In genomic region chr3:49930241-49930690, GRCh38 we compare ENCODE assay signal across 8 cellular contexts. TPM values are rescaled to one million over a fixed set of nuclear protein-coding genes. Genes with fewer than 3 reads are reported as not detected.
A peak's percentile ranks its signal among the peaks of the same experiment; 100 is the strongest.
DNase-seq lines count a peak whose midpoint lies in the region; ATAC-seq and TF ChIP-seq lines count a peak whose summit lies in the region.

No MANE protein-coding gene starts in this region.

- H3K27ac Mint-ChIP-seq in activated T-helper 17 cell treated with anti-CD3 and anti-CD28 coated beads, Interleukin-2, amount 50 U/mL, for 72 hours = peak overlapping the region; percentile 94

- no peaks in the 10 kb centered on the region for H3K79me2 ChIP-seq in smooth muscle cell (ENCODE audit: low read depth)

- no peaks in the 10 kb centered on the region for H3K27me3 ChIP-seq in smooth muscle cell (ENCODE audit: low read depth)

- no peaks in the 10 kb centered on the region for H3F3A ChIP-seq in smooth muscle cell (ENCODE audit: low read depth)

- H3K4me2 ChIP-seq in smooth muscle cell = peak overlapping the region; percentile 89

- no peaks in the 10 kb centered on the region for H4K20me1 ChIP-seq in smooth muscle cell (ENCODE audit: low read depth)

- peaks cover 7% of the 10 kb centered on the region for H3K4me1 Mint-ChIP-seq in activated T-helper 17 cell treated with anti-CD3 and anti-CD28 coated beads, Interleukin-2, amount 50 U/mL, for 72 hours

- H2AFZ ChIP-seq in smooth muscle cell (ENCODE audit: low read depth) = peak overlapping the region; percentile 95

- DNase-seq in HFF-Myc (ENCODE audit: extremely low read depth, low read depth) (no peak), smooth muscle cell (lab: John Stamatoyannopoulos, UW; ENCODE audit: unreplicated experiment) (no peak), cerebellar cortex (ENCODE audit: low spot score) (no peak), NCI-H1417 treated with DMSO at 0.1 percent for 48 hours (lab: John Stamatoyannopoulos, UW) (no peak), dermis blood vessel endothelial cell (no peak), COLO668 (lab: John Stamatoyannopoulos, UW; ENCODE audit: unreplicated experiment) (no peak)

- H3K4me3 ChIP-seq in HFF-Myc (replicated peaks; ENCODE audit: low read depth, low read length) (peak overlapping the region; percentile 67), iPS-11a (ENCODE audit: low read depth, low read length) (peak overlapping the region; percentile 78), smooth muscle cell (peak overlapping the region; percentile 72)

- H3K9ac ChIP-seq in smooth muscle cell (ENCODE audit: low read depth) = peak overlapping the region; percentile 27

- H3K36me3 Mint-ChIP-seq in activated T-helper 17 cell treated with anti-CD3 and anti-CD28 coated beads, Interleukin-2, amount 50 U/mL, for 72 hours (ENCODE audit: low read depth) = no peaks in the 10 kb centered on the region

- H3K4me1 ChIP-seq in smooth muscle cell (ENCODE audit: low read depth) = peaks cover 14% of the 10 kb centered on the region

- WGBS in smooth muscle cell (ENCODE audit: low lambda C conversion rate) = 54% methylated on average over 15 of the region's 15 CpGs

- H3K4me3 Mint-ChIP-seq in activated T-helper 17 cell treated with anti-CD3 and anti-CD28 coated beads, Interleukin-2, amount 50 U/mL, for 72 hours = peak overlapping the region; percentile 88

- H3K9me3 Mint-ChIP-seq in activated T-helper 17 cell treated with anti-CD3 and anti-CD28 coated beads, Interleukin-2, amount 50 U/mL, for 72 hours = no peaks in the 10 kb centered on the region

- no peaks in the 10 kb centered on the region for H3K36me3 ChIP-seq in smooth muscle cell (ENCODE audit: low read depth)

- TF ChIP-seq CTCF in HFF-Myc (IDR thresholded peaks at IDR 0.05; ENCODE audit: low read depth, low read length, missing control alignments) = no peak
- no peak for TF ChIP-seq CTCF in smooth muscle cell (IDR thresholded peaks at IDR 0.05; ENCODE audit: borderline replicate concordance, insufficient read depth, poor library complexity, severe bottlenecking)

- no peaks in the 10 kb centered on the region for H3K9me3 ChIP-seq in smooth muscle cell (replicated peaks; ENCODE audit: low read depth)

- ATAC-seq in activated T-helper 17 cell treated with anti-CD3 and anti-CD28 coated beads, Interleukin-2, amount 50 U/mL, for 72 hours (replicated peaks) = no peak

- no peaks in the 10 kb centered on the region for H3K27me3 Mint-ChIP-seq in activated T-helper 17 cell treated with anti-CD3 and anti-CD28 coated beads, Interleukin-2, amount 50 U/mL, for 72 hours

- H3K27ac ChIP-seq in smooth muscle cell (ENCODE audit: low read depth) = peak overlapping the region; percentile 54

RNA-seq across cellular contexts. Expression of gene MON1A, which starts 0.7 kb away (rescaled TPM):
- total RNA-seq in activated T-helper 17 cell treated with anti-CD3 and anti-CD28 coated beads, Interleukin-2, amount 50 U/mL, for 72 hours = 10 to 100 TPM in 1 of 2 donors, 1 to 10 TPM in 1; 4.6 to 15.8 TPM
- total RNA-seq in smooth muscle cell (4.1 and 9.0 TPM in 2 replicates), dermis blood vessel endothelial cell (14.6 and 16.3 TPM in 2 replicates)
- 8.3 and 9.8 TPM in 2 replicates for polyA plus RNA-seq in smooth muscle cell

RNA-seq across cellular contexts. Expression of gene RBM6, which starts 9.7 kb away (rescaled TPM):
- 10 to 100 TPM; 75.5 to 88.4 TPM for total RNA-seq in activated T-helper 17 cell treated with anti-CD3 and anti-CD28 coated beads, Interleukin-2, amount 50 U/mL, for 72 hours
- total RNA-seq in smooth muscle cell (42.4 and 45.6 TPM in 2 replicates), dermis blood vessel endothelial cell (34.4 and 60.4 TPM in 2 replicates)
- 41.7 and 51.2 TPM in 2 replicates for polyA plus RNA-seq in smooth muscle cell

RNA-seq across cellular contexts. Expression of gene MST1R, which starts 26.6 kb away (rescaled TPM):
- under 1 TPM; 0.74 to 0.84 TPM for total RNA-seq in activated T-helper 17 cell treated with anti-CD3 and anti-CD28 coated beads, Interleukin-2, amount 50 U/mL, for 72 hours
- total RNA-seq in smooth muscle cell = 0.63 TPM in 1 of 2 replicates, not detected in the other
- polyA plus RNA-seq in smooth muscle cell = 0.28 and 0.59 TPM in 2 replicates
- 0.34 and 0.65 TPM in 2 replicates for total RNA-seq in dermis blood vessel endothelial cell
